1 cellular context compared by ENCODE assay signal in genomic region chr6:27892596-27893058, GRCh38.
A peak's percentile ranks its signal among the peaks of the same experiment; 100 is the strongest.
TF ChIP-seq lines count a peak whose summit lies in the region.

No MANE protein-coding gene starts in this region.

TF ChIP-seq in H1, 55 proteins besides CTCF, POLR2A, EP300 and RAD21 (continued from another document):
- TF ChIP-seq CHD1 (IDR thresholded peaks at IDR 0.05; ENCODE audit: low read depth, low read length) (peak; percentile 80), NRF1 (IDR thresholded peaks at IDR 0.05; ENCODE audit: low read depth, low read length) (no peak), NANOG (IDR thresholded peaks at IDR 0.05; ENCODE audit: insufficient read depth, low read depth, low read length, poor library complexity, severe bottlenecking) (no peak), HDAC2 (IDR thresholded peaks at IDR 0.05; ENCODE audit: borderline replicate concordance in 1 of 2, low read depth in 2 of 2, low read length in 2 of 2) (no peak), KDM4A (IDR thresholded peaks at IDR 0.05; ENCODE audit: low read depth, low read length, severe bottlenecking) (peak; percentile 11)
- TF ChIP-seq, protein P1, sequence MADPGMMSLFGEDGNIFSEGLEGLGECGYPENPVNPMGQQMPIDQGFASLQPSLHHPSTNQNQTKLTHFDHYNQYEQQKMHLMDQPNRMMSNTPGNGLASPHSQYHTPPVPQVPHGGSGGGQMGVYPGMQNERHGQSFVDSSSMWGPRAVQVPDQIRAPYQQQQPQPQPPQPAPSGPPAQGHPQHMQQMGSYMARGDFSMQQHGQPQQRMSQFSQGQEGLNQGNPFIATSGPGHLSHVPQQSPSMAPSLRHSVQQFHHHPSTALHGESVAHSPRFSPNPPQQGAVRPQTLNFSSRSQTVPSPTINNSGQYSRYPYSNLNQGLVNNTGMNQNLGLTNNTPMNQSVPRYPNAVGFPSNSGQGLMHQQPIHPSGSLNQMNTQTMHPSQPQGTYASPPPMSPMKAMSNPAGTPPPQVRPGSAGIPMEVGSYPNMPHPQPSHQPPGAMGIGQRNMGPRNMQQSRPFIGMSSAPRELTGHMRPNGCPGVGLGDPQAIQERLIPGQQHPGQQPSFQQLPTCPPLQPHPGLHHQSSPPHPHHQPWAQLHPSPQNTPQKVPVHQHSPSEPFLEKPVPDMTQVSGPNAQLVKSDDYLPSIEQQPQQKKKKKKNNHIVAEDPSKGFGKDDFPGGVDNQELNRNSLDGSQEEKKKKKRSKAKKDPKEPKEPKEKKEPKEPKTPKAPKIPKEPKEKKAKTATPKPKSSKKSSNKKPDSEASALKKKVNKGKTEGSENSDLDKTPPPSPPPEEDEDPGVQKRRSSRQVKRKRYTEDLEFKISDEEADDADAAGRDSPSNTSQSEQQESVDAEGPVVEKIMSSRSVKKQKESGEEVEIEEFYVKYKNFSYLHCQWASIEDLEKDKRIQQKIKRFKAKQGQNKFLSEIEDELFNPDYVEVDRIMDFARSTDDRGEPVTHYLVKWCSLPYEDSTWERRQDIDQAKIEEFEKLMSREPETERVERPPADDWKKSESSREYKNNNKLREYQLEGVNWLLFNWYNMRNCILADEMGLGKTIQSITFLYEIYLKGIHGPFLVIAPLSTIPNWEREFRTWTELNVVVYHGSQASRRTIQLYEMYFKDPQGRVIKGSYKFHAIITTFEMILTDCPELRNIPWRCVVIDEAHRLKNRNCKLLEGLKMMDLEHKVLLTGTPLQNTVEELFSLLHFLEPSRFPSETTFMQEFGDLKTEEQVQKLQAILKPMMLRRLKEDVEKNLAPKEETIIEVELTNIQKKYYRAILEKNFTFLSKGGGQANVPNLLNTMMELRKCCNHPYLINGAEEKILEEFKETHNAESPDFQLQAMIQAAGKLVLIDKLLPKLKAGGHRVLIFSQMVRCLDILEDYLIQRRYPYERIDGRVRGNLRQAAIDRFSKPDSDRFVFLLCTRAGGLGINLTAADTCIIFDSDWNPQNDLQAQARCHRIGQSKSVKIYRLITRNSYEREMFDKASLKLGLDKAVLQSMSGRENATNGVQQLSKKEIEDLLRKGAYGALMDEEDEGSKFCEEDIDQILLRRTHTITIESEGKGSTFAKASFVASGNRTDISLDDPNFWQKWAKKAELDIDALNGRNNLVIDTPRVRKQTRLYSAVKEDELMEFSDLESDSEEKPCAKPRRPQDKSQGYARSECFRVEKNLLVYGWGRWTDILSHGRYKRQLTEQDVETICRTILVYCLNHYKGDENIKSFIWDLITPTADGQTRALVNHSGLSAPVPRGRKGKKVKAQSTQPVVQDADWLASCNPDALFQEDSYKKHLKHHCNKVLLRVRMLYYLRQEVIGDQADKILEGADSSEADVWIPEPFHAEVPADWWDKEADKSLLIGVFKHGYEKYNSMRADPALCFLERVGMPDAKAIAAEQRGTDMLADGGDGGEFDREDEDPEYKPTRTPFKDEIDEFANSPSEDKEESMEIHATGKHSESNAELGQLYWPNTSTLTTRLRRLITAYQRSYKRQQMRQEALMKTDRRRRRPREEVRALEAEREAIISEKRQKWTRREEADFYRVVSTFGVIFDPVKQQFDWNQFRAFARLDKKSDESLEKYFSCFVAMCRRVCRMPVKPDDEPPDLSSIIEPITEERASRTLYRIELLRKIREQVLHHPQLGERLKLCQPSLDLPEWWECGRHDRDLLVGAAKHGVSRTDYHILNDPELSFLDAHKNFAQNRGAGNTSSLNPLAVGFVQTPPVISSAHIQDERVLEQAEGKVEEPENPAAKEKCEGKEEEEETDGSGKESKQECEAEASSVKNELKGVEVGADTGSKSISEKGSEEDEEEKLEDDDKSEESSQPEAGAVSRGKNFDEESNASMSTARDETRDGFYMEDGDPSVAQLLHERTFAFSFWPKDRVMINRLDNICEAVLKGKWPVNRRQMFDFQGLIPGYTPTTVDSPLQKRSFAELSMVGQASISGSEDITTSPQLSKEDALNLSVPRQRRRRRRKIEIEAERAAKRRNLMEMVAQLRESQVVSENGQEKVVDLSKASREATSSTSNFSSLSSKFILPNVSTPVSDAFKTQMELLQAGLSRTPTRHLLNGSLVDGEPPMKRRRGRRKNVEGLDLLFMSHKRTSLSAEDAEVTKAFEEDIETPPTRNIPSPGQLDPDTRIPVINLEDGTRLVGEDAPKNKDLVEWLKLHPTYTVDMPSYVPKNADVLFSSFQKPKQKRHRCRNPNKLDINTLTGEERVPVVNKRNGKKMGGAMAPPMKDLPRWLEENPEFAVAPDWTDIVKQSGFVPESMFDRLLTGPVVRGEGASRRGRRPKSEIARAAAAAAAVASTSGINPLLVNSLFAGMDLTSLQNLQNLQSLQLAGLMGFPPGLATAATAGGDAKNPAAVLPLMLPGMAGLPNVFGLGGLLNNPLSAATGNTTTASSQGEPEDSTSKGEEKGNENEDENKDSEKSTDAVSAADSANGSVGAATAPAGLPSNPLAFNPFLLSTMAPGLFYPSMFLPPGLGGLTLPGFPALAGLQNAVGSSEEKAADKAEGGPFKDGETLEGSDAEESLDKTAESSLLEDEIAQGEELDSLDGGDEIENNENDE (IDR thresholded peaks at IDR 0.05; ENCODE audit: insufficient replicate concordance, low read length), result peak; percentile 73
